8 cellular contexts compared by ENCODE assay signal in genomic region chr19:52336117-52336811, GRCh38. TPM values are rescaled to one million over a fixed set of nuclear protein-coding genes. Genes with fewer than 3 reads are reported as not detected.
DNase-seq lines count a peak whose midpoint lies in the region; ATAC-seq, FAIRE-seq and TF ChIP-seq lines count a peak whose summit lies in the region.

Gene ZNF610, plus strand, starts transcription at chr19:52336243. Its CDS starts 12,930 bp downstream, at chr19:52349173.

- H3K4me3 ChIP-seq in endothelial cell of umbilical vein (replicated peaks in 1 of 3; ENCODE audit: insufficient read depth in 1 of 3, low read depth in 1 of 3, low read length in 3 of 3) (peak within 1 kb of the TSS; percentile 73 to 89 (median 89)), mesodermal cell (ENCODE audit: extremely low read depth, insufficient read depth, low read length, poor library complexity, severe bottlenecking) (peak within 1 kb of the TSS; percentile 79)

- ATAC-seq in HG03095 (IDR thresholded peaks at IDR 0.05; ENCODE audit: unreplicated experiment) (peak; percentile 81), HG02840 (IDR thresholded peaks at IDR 0.05; ENCODE audit: low FRiP score, unreplicated experiment) (no peak)

- no peaks in the 10 kb centered on the region for H4K20me1 ChIP-seq in endothelial cell of umbilical vein (replicated peaks; ENCODE audit: control insufficient read depth, extremely low read depth, insufficient read depth, low read length)

- H3K4me1 ChIP-seq in endothelial cell of umbilical vein (ENCODE audit: control insufficient read depth, extremely low read depth, insufficient read depth, low read length) (peaks cover 6% of the 10 kb centered on the region), mesodermal cell (ENCODE audit: control insufficient read depth, insufficient read depth, low read length, poor library complexity, severe bottlenecking) (no peaks in the 10 kb centered on the region)

- TSS peak; percentile 97 for BruUV-seq in endothelial cell of umbilical vein (replicated peaks; lab: Mats Ljungman, UMichigan)

- intact Hi-C loops in endothelial cell of umbilical vein (cut with micrococcal nuclease) = loop anchor here (1.0 to 5.0 kb wide), 3 partner anchors 39 to 67 kb away; partner anchors contain the start of genes ZNF480, ZNF528 and ZNF766

- H3K79me2 ChIP-seq in endothelial cell of umbilical vein (ENCODE audit: control insufficient read depth, insufficient read depth, low read length) = no peaks in the 10 kb centered on the region

- WGBS in mesodermal cell (ENCODE audit: insufficient coverage in 2 of 2), 2 experiments = 5 to 9% methylated on average over 49 to 53 of the region's 57 CpGs

- TF ChIP-seq POLR2A in endothelial cell of umbilical vein (IDR thresholded peaks at IDR 0.05; ENCODE audit: low read depth, low read length) = peak; percentile 64

- no peak for TF ChIP-seq CTCF in endothelial cell of umbilical vein (IDR thresholded peaks at IDR 0.05; ENCODE audit: extremely low read depth in 1 of 2, insufficient read depth in 1 of 2, low read depth in 1 of 2, low read length in 2 of 2)

- CTCF ChIA-PET in endothelial cell of umbilical vein (lab: Charles Lee) = no interaction called here

- dilution Hi-C loops in endothelial cell of umbilical vein (cut with MboI; ENCODE audit: extremely low pct_ligation_motif_present, low sequenced_read_pairs) = no loop called here

- peak within 1 kb of the TSS; percentile 57 for H3K27ac ChIP-seq in endothelial cell of umbilical vein (ENCODE audit: insufficient read depth, low read depth, low read length)
- H3K27ac ChIP-seq in mesodermal cell (ENCODE audit: low read depth, low read length, severe bottlenecking) = peak within 1 kb of the TSS; percentile 91

- H3K36me3 ChIP-seq in endothelial cell of umbilical vein (ENCODE audit: control insufficient read depth in 2 of 2, extremely low read depth in 1 of 2, insufficient read depth in 2 of 2, low read length in 2 of 2) (no peaks in the 10 kb centered on the region), mesodermal cell (ENCODE audit: control insufficient read depth, insufficient read depth, low read length) (peaks cover 4% of the 10 kb centered on the region)

- POLR2A ChIA-PET in endothelial cell of umbilical vein (lab: Charles Lee) = interaction anchor here (0.6 to 0.8 kb wide), 2 partner anchors 33 to 144 kb away, joined by 3 read pairs; partner anchors contain the start of gene ZNF880

- peak; percentile 76 for FAIRE-seq in endothelial cell of umbilical vein (lab: Jason Lieb, UNC)

- H3K9me3 ChIP-seq in endothelial cell of umbilical vein (replicated peaks; ENCODE audit: control insufficient read depth, insufficient read depth, low read length) (peaks cover 5% of the 10 kb centered on the region), mesodermal cell (ENCODE audit: control insufficient read depth, low read length) (peaks cover 29% of the 10 kb centered on the region)

- H3K9ac ChIP-seq in endothelial cell of umbilical vein (replicated peaks; ENCODE audit: extremely low read depth, insufficient read depth, low read length) = peak within 1 kb of the TSS; percentile 93

- H3K4me2 ChIP-seq in endothelial cell of umbilical vein (ENCODE audit: insufficient read depth, low read length) = peak within 1 kb of the TSS; percentile 86

- H3K9me1 ChIP-seq in endothelial cell of umbilical vein (replicated peaks; ENCODE audit: control insufficient read depth, extremely low read depth, insufficient read depth, low read length) = no peaks in the 10 kb centered on the region

- H2AFZ ChIP-seq in endothelial cell of umbilical vein (ENCODE audit: low read depth, low read length) = peak within 1 kb of the TSS; percentile 91

- DNase-seq in ELF-1 (ENCODE audit: low read depth, low spot score) (peak; percentile 93), NCI-H748 (lab: John Stamatoyannopoulos, UW; ENCODE audit: unreplicated experiment) (peak; percentile 91), endothelial cell of umbilical vein (ENCODE audit: low read depth, low spot score) (peak; percentile 85)
- DNase-seq in activated CD8-positive, alpha-beta memory T cell treated with anti-CD3 and anti-CD28 coated beads, Interleukin-2, amount 50 U/mL, for 24 hours (ENCODE audit: extremely low read depth) = peak; percentile 64
- DNase-seq in stimulated activated CD8-positive, alpha-beta memory T cell treated with anti-CD3 and anti-CD28 coated beads, Interleukin-12 subunit alpha, Interleukin-12 subunit beta, amount 100 ng/mL, for 1 hour (ENCODE audit: low read depth) = peak; percentile 72

- no peaks in the 10 kb centered on the region for H3K27me3 ChIP-seq in endothelial cell of umbilical vein (ENCODE audit: control insufficient read depth in 2 of 2, insufficient read depth in 2 of 2, low read length in 2 of 2)

TF ChIP-seq in endothelial cell of umbilical vein, 7 proteins besides CTCF, POLR2A, EP300 and RAD21:
- no peak for TF ChIP-seq FOS (IDR thresholded peaks at IDR 0.05; ENCODE audit: borderline replicate concordance, insufficient read depth, low read length)
- TF ChIP-seq MAX (IDR thresholded peaks at IDR 0.05; ENCODE audit: insufficient read depth, insufficient read length) = peak; percentile 22
- TF ChIP-seq MYC (IDR thresholded peaks at IDR 0.05; ENCODE audit: low read depth, low read length) = no peak
- TF ChIP-seq GATA2 (IDR thresholded peaks at IDR 0.05; ENCODE audit: insufficient read depth, insufficient read length, low read depth, low read length) = no peak
- TF ChIP-seq JUN (IDR thresholded peaks at IDR 0.05; ENCODE audit: borderline replicate concordance, insufficient read depth, insufficient read length, low read depth) = no peak
- peak; percentile 43 for TF ChIP-seq POLR2AphosphoS5 (IDR thresholded peaks at IDR 0.05; ENCODE audit: insufficient read depth, low read depth, low read length)
- TF ChIP-seq EZH2 (IDR thresholded peaks at IDR 0.05; ENCODE audit: borderline replicate concordance, low read depth, low read length, severe bottlenecking) = no peak

RNA-seq across cellular contexts. Expression of gene ZNF610, which starts in this region (rescaled TPM):
- 0.97 and 1.1 TPM in 2 replicates for total RNA-seq in endothelial cell of umbilical vein
- 1.3 and 1.7 TPM in 2 replicates for polyA plus RNA-seq in endothelial cell of umbilical vein
- 1.3 and 1.6 TPM in 2 replicates for polyA plus RNA-seq in endothelial cell of umbilical vein (2011; cell fraction: cytosol; rRNA removed)
- 3.5 and 3.7 TPM in 2 replicates for polyA plus RNA-seq in endothelial cell of umbilical vein (2011; cell fraction: nucleus; rRNA removed)
- 0.93 and 1.4 TPM in 2 replicates for polyA plus RNA-seq in endothelial cell of umbilical vein (2012)
- polyA minus RNA-seq in endothelial cell of umbilical vein = 2.2 and 2.5 TPM in 2 replicates
- not detected for polyA minus RNA-seq in endothelial cell of umbilical vein (2011; cell fraction: cytosol; rRNA and poly(A)+ RNA removed)
- 1.4 and 3.7 TPM in 2 replicates for polyA minus RNA-seq in endothelial cell of umbilical vein (2011; cell fraction: nucleus; rRNA and poly(A)+ RNA removed)
- polyA plus RNA-seq in mesodermal cell (2013, experiment 1 of 2) = 7.7 TPM
- 7.3 TPM for polyA plus RNA-seq in mesodermal cell (2013, experiment 2 of 2)
